Comparison of ENCODE assay signal across 23 cellular contexts in the genomic region with DNA sequence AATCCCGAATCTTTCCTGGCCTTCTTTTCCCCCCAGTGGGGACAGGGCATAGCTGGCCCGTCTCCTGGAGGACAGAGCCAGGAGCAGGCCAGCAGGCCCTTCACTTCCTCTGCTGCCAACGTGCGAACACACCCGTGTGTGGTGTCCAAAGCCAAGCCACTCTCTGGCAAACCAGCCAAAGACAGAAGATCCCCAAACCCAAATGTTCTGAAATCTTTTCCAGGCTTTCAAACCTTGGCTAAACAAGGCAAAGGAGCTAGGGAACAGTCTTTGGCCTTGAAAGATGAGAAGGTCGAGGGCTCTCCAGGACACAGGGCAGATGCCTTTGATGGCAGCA.
DNase-seq lines count a peak whose midpoint lies in the region; ATAC-seq, FAIRE-seq and TF ChIP-seq lines count a peak whose summit lies in the region.
"Had no signal": no experiment of that assay in that cellular context is flagged by ENCODE, and none has a peak within 500 bp of the region (broad histone marks: within the 10 kb centered on the region; RNA-seq: fewer than 3 reads in every experiment).

No MANE protein-coding gene starts in this region.

- TF ChIP-seq CTCF in A673 (conservative IDR thresholded peaks at IDR 0.05; ENCODE audit: low read depth, low read length) (no peak), HCT116 (IDR thresholded peaks at IDR 0.05 in 2 of 3, conservative IDR thresholded peaks at IDR 0.05 in 1 of 3; ENCODE audit: borderline replicate concordance in 1 of 3, insufficient read depth in 1 of 3, low read depth in 2 of 3, low read length in 2 of 3) (no peak), HepG2 (CRISPR knock-in tag; IDR thresholded peaks at IDR 0.05) (no peak), coronary artery (IDR thresholded peaks at IDR 0.05) (no peak)

- RAD21 ChIA-PET in HCT116 (lab: Charles Lee; ENCODE audit: low non-redundant PET in 1 of 2, low total read pairs in 2 of 2, uncharacterized antibody in 2 of 2, unreplicated experiment in 2 of 2): interaction anchor here in 1 of 2 experiments (0.5 kb wide), 1 partner anchor 46 kb away, joined by 3 read pairs; no protein-coding TSS in a partner anchor

- H3K27me3 ChIP-seq in A673 (replicated peaks; ENCODE audit: insufficient read depth, low read depth, low read length, poor library complexity) (no peaks in the 10 kb centered on the region), HCT116 (ENCODE audit: insufficient read depth, low read length) (no peaks in the 10 kb centered on the region), HepG2 (ENCODE audit: control insufficient read depth in 1 of 2, insufficient read depth in 2 of 2, low read length in 2 of 2) (0 out of 5 replicates have a peak, but pooled peaks cover 0 to 2% of the 10 kb centered on the region in 2 experiments)

- CTCF ChIA-PET in A673 (lab: Charles Lee): no interaction called here
- CTCF ChIA-PET in HCT116 (lab: Charles Lee): interaction anchor here (1.0 kb wide), 2 partner anchors 10 kb away, joined by 3 read pairs; no protein-coding TSS in a partner anchor
- CTCF ChIA-PET in HepG2 (lab: Yijun Ruan, JAX; ENCODE audit: low intra/inter-chr PET ratio, low total read pairs): no interaction called here

- H3K4me1 Mint-ChIP-seq in stimulated activated memory B cell treated with anti-CD40 and anti-IgM and Interleukin-4, amounts not matched to agents 10 μg/mL and 1 μg/mL and 100 μg/mL, for 72 hours: peaks cover 18% of the 10 kb centered on the region

- no peaks in the 10 kb centered on the region for H4K20me1 ChIP-seq in HCT116 (ENCODE audit: insufficient read depth)
- no peaks in the 10 kb centered on the region for H4K20me1 ChIP-seq in HepG2 (ENCODE audit: insufficient read depth, low read length)

- no peaks in the 10 kb centered on the region for H3K79me2 ChIP-seq in HCT116 (ENCODE audit: insufficient read depth, low read length)
- H3K79me2 ChIP-seq in HepG2 (ENCODE audit: insufficient read depth, low read length): no peaks in the 10 kb centered on the region

- ATAC-seq in HCT116 (no peak), HepG2 (peak; percentile 22; the same call in 2 of the 3 replicates), GM21528 (IDR thresholded peaks at IDR 0.05; ENCODE audit: low FRiP score, unreplicated experiment) (no peak)
- ATAC-seq in stimulated activated memory B cell treated with anti-CD40 and anti-IgM and Interleukin-4, amounts not matched to agents 10 μg/mL and 1 μg/mL and 100 μg/mL, for 72 hours: no peak
- ATAC-seq: SK-N-SH treated with all-trans-retinoic acid at 6 μM for 48 hours had no signal

- H3K4me3 ChIP-seq in A673 (ENCODE audit: low read depth, low read length, poor library complexity, severe bottlenecking) (no peak overlapping the region), HCT116 (replicated peaks in 1 of 2; ENCODE audit: low read depth in 1 of 2, low read length in 2 of 2) (no peak overlapping the region), HepG2 (replicated peaks in 1 of 3; ENCODE audit: insufficient read depth in 1 of 3, low read depth in 2 of 3, low read length in 3 of 3) (no peak overlapping the region), coronary artery (no peak overlapping the region)
- H3K4me3 ChIP-seq: A549 had no signal

- H3K4me2 ChIP-seq in HCT116 (ENCODE audit: low read length) (peak overlapping the region; percentile 48), HepG2 (ENCODE audit: low read depth, low read length) (0 out of 2 replicates have a peak overlapping the region, but pooled peaks have one; percentile 20)

- POLR2A ChIA-PET in A673 (lab: Charles Lee; ENCODE audit: low non-redundant PET): no interaction called here
- POLR2A ChIA-PET in HCT116 (lab: Charles Lee): interaction anchor here (0.8 to 1.9 kb wide), 3 partner anchors 10 to 12 kb away, joined by 3 to 5 read pairs (median 4); no protein-coding TSS in a partner anchor
- POLR2A ChIA-PET in HepG2 (lab: Yijun Ruan, JAX): interaction anchor here (0.9 to 1.3 kb wide), 2 partner anchors 10 to 11 kb away, joined by 3 to 5 read pairs; no protein-coding TSS in a partner anchor

- WGBS in HepG2 (ENCODE audit: low lambda C conversion rate): 20% methylated on average over 3 of the region's 6 CpGs

- no peaks in the 10 kb centered on the region for H3K9me3 Mint-ChIP-seq in stimulated activated memory B cell treated with anti-CD40 and anti-IgM and Interleukin-4, amounts not matched to agents 10 μg/mL and 1 μg/mL and 100 μg/mL, for 72 hours
- H3K9me3 Mint-ChIP-seq: CD4-positive, alpha-beta T cell; HFFc6 had no signal

- TF ChIP-seq EP300 in HepG2 (IDR thresholded peaks at IDR 0.05; ENCODE audit: low read depth in 2 of 2, low read length in 2 of 2) (no peak), HepG2 (CRISPR knock-in tag; IDR thresholded peaks at IDR 0.05; ENCODE audit: borderline replicate concordance) (no peak)

- no peaks in the 10 kb centered on the region for H3K36me3 Mint-ChIP-seq in stimulated activated memory B cell treated with anti-CD40 and anti-IgM and Interleukin-4, amounts not matched to agents 10 μg/mL and 1 μg/mL and 100 μg/mL, for 72 hours

- H3K36me3 ChIP-seq in A673 (ENCODE audit: insufficient read depth, low read length, poor library complexity, severe bottlenecking): peaks cover 62% of the 10 kb centered on the region
- H3K36me3 ChIP-seq in HCT116 (ENCODE audit: control insufficient read depth in 1 of 2, insufficient read depth in 2 of 2, low read length in 2 of 2): no peaks in the 10 kb centered on the region
- H3K36me3 ChIP-seq in HepG2 (replicated peaks in 1 of 2; ENCODE audit: control insufficient read depth in 1 of 2, insufficient read depth in 2 of 2, low read length in 2 of 2): no peaks in the 10 kb centered on the region

- H3K27ac Mint-ChIP-seq in stimulated activated memory B cell treated with anti-CD40 and anti-IgM and Interleukin-4, amounts not matched to agents 10 μg/mL and 1 μg/mL and 100 μg/mL, for 72 hours: no peak overlapping the region
- H3K27ac Mint-ChIP-seq: CD4-positive, alpha-beta T cell; HFFc6 had no signal

- FAIRE-seq in HepG2 (lab: Jason Lieb, UNC): no peak
- FAIRE-seq: A549 had no signal

- TF ChIP-seq RAD21 in HCT116 (IDR thresholded peaks at IDR 0.05; ENCODE audit: low read depth) (no peak), HepG2 (CRISPR knock-in tag; IDR thresholded peaks at IDR 0.05) (no peak)

- intact Hi-C loops in A673 (cut with micrococcal nuclease; ENCODE audit: unreplicated experiment) (no loop called here), HCT116 (cut with micrococcal nuclease) (no loop called here), HepG2 (cut with micrococcal nuclease; ENCODE audit: unreplicated experiment) (no loop called here)

- TF ChIP-seq POLR2A in HCT116 (IDR thresholded peaks at IDR 0.05; ENCODE audit: borderline replicate concordance, extremely low read depth, insufficient read depth, insufficient read length): no peak
- no peak for TF ChIP-seq POLR2A in HepG2 (IDR thresholded peaks at IDR 0.05; ENCODE audit: insufficient read depth in 1 of 2, low read depth in 2 of 2, low read length in 2 of 2)
- no peak for TF ChIP-seq POLR2A in erythroblast (IDR thresholded peaks at IDR 0.05; ENCODE audit: low read length)

- H2AFZ ChIP-seq in HCT116 (ENCODE audit: low read depth, low read length, poor library complexity, severe bottlenecking): no peak overlapping the region
- no peak overlapping the region for H2AFZ ChIP-seq in HepG2 (ENCODE audit: low read length)

- no peaks in the 10 kb centered on the region for H3K9me2 ChIP-seq in HCT116 (ENCODE audit: insufficient read depth)

- BruUV-seq in A673 (replicated peaks; lab: Mats Ljungman, UMichigan) (TSS peak; percentile 1), HCT116 (replicated peaks; lab: Mats Ljungman, UMichigan) (no TSS peak), HepG2 (replicated peaks; lab: Mats Ljungman, UMichigan) (no TSS peak)

- in situ Hi-C loops in HepG2 (cut with HindIII; ENCODE audit: extremely low pct_ligation_motif_present, low pct_unique_long_range_greater_than_20kb): no loop called here

- DNase-seq in A673 (ENCODE audit: low spot score): no peak
- DNase-seq in HCT116 (ENCODE audit: low read depth, low spot score): no peak
- DNase-seq in cerebellum (ENCODE audit: low spot score): peak; percentile 79
- no peak for DNase-seq in HepG2 (ENCODE audit: low spot score)
- no peak for DNase-seq in coronary artery (ENCODE audit: low spot score)
- DNase-seq in erythroblast (lab: John Stamatoyannopoulos, UW): no peak
- DNase-seq: AML-193; Calu3; CD4-positive, alpha-beta T cell; DMS79; GOT3; HFFc6; KG1; NCI-H1436; NCI-H2029; NCI-H2171; NCI-H446 treated with DMSO at 0.1 percent for 48 hours; NCI-H748 treated with DMSO at 0.1 percent for 48 hours; SHP77 had no signal

- peak overlapping the region; percentile 59 for H3K27ac ChIP-seq in A673 (ENCODE audit: low read depth, low read length, poor library complexity, severe bottlenecking)
- H3K27ac ChIP-seq in HCT116 (ENCODE audit: low read depth, low read length): no peak overlapping the region
- H3K27ac ChIP-seq in HepG2 (ENCODE audit: extremely low read length, insufficient read depth, low read length): no peak overlapping the region
- H3K27ac ChIP-seq in coronary artery: no peak overlapping the region

- H3K9ac ChIP-seq in HCT116 (ENCODE audit: low read length) (peak overlapping the region; percentile 61), HepG2 (ENCODE audit: insufficient read depth, low read depth, low read length) (no peak overlapping the region)

- no peak overlapping the region for H3K4me3 Mint-ChIP-seq in stimulated activated memory B cell treated with anti-CD40 and anti-IgM and Interleukin-4, amounts not matched to agents 10 μg/mL and 1 μg/mL and 100 μg/mL, for 72 hours
- H3K4me3 Mint-ChIP-seq: CD4-positive, alpha-beta T cell; HFFc6 had no signal

- no peaks in the 10 kb centered on the region for H3K27me3 Mint-ChIP-seq in stimulated activated memory B cell treated with anti-CD40 and anti-IgM and Interleukin-4, amounts not matched to agents 10 μg/mL and 1 μg/mL and 100 μg/mL, for 72 hours
- H3K27me3 Mint-ChIP-seq: CD4-positive, alpha-beta T cell had no signal

- peaks cover 10% of the 10 kb centered on the region for H3K4me1 ChIP-seq in A673 (ENCODE audit: insufficient read depth, low read length, poor library complexity, severe bottlenecking)
- H3K4me1 ChIP-seq in HCT116 (ENCODE audit: control insufficient read depth in 1 of 2, insufficient read depth in 2 of 2, low read length in 2 of 2): peaks cover 27 to 68% of the 10 kb centered on the region in 2 experiments
- H3K4me1 ChIP-seq in HepG2 (ENCODE audit: insufficient read depth, low read length): peaks cover 26% of the 10 kb centered on the region

- H3K9me3 ChIP-seq in A673 (ENCODE audit: low read depth, low read length, poor library complexity, severe bottlenecking) (no peaks in the 10 kb centered on the region), HCT116 (ENCODE audit: control insufficient read depth in 1 of 2, insufficient read depth in 1 of 2, low read depth in 1 of 2, low read length in 2 of 2) (no peaks in the 10 kb centered on the region), HepG2 (ENCODE audit: low read length) (no peaks in the 10 kb centered on the region)
- H3K9me3 ChIP-seq: A549 had no signal

TF ChIP-seq in HCT116, 20 proteins besides CTCF, POLR2A, EP300 and RAD21 (continues in another document):
- no peak for TF ChIP-seq SRF (IDR thresholded peaks at IDR 0.05; ENCODE audit: low read depth)
- no peak for TF ChIP-seq ZNF274 (IDR thresholded peaks at IDR 0.05; ENCODE audit: low read depth, low read length)

TF ChIP-seq in HepG2, 621 proteins besides CTCF, POLR2A, EP300 and RAD21 (continues in another document):
- no peak for TF ChIP-seq POLR2AphosphoS5 (IDR thresholded peaks at IDR 0.05; ENCODE audit: low read depth, low read length)
- no peak for TF ChIP-seq MXI1 (IDR thresholded peaks at IDR 0.05; ENCODE audit: borderline replicate concordance, low read depth, low read length)
